ENCODE assay signal across 8 cellular contexts in the genomic region with DNA sequence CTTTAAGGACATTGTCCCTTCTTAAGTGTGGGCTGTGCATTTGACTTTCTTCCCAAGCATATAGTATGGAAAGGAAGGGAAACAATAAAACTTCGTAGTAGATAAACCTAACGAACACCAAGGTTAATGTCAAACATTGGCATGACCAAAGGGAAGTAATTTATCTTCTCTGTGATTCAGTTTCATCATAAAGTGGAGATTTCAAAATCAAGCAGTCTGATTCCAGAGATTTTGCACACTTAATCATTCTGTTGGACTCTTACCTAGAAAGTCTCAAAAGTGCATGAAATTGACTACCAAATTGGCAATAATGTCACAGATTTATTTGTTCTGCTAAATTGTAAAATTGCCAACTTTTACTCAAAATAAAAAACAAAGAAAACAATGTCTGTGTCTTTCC.
"Had no signal": no experiment of that assay in that cellular context is flagged by ENCODE, and none has a peak within 500 bp of the region (broad histone marks: within the 10 kb centered on the region; RNA-seq: fewer than 3 reads in every experiment).

No MANE protein-coding gene starts in this region.

- DNase-seq: GM23248, GOT3, H7, HFFc6 had no signal

- H3K9ac ChIP-seq: GM23248 had no signal

- H3K4me1 ChIP-seq: HAP-1 had no signal

- H2AFZ ChIP-seq: GM23248 had no signal

- FAIRE-seq: HepG2 had no signal

- H3K27ac ChIP-seq: GM23248, HL-60 had no signal

- H3K4me3 ChIP-seq: GM23248, HAP-1 had no signal

- H3K9me3 ChIP-seq: HAP-1 had no signal

- H3K36me3 ChIP-seq: HAP-1 had no signal

- ATAC-seq: HCT116, HepG2 had no signal
